In genomic region chr19:58475714-58476497, GRCh38 we compare ENCODE assay signal across 8 cellular contexts. TPM values are rescaled to one million over a fixed set of nuclear protein-coding genes. Genes with fewer than 3 reads are reported as not detected.
A peak's percentile ranks its signal among the peaks of the same experiment; 100 is the strongest.
DNase-seq lines count a peak whose midpoint lies in the region; ATAC-seq and TF ChIP-seq lines count a peak whose summit lies in the region.

Gene ZNF446, plus strand, starts transcription at chr19:58476352. Its CDS starts 867 bp downstream, at chr19:58477219.

- H3K9ac ChIP-seq in duodenal mucosa (ENCODE audit: low read depth in 1 of 2, low read length in 2 of 2), result peak within 1 kb of the TSS; percentile 76 to 80

- no peaks in the 10 kb centered on the region for H3K9me3 Mint-ChIP-seq in CD4-positive, alpha-beta memory T cell
- H3K9me3 Mint-ChIP-seq in activated CD4-positive, alpha-beta memory T cell treated with anti-CD3 and anti-CD28 coated beads, Interleukin-2, amount 10 ng/mL, durations not matched to agents 7 days and 5 days, result no peaks in the 10 kb centered on the region

- intact Hi-C loops in CD4-positive, alpha-beta memory T cell (cut with micrococcal nuclease), result loop anchor here (1.0 to 5.0 kb wide), 13 partner anchors 10 to 293 kb away; partner anchors contain the start of genes ERVK3-1, MZF1, ZBTB45 and ZNF132
- intact Hi-C loops in right lobe of liver (cut with DNase I), result no loop called here

- peak within 1 kb of the TSS; percentile 90 for H3K27ac ChIP-seq in CD4-positive, alpha-beta memory T cell (ENCODE audit: low read depth, low read length)
- H3K27ac ChIP-seq in duodenal mucosa (ENCODE audit: low read depth, low read length) (peak within 1 kb of the TSS; percentile 91), right lobe of liver (peak within 1 kb of the TSS; percentile 68 to 91 (median 81))

- no peaks in the 10 kb centered on the region for H3K9me3 ChIP-seq in CD4-positive, alpha-beta memory T cell (ENCODE audit: control insufficient read depth in 1 of 2, low read length in 2 of 2)
- no peaks in the 10 kb centered on the region for H3K9me3 ChIP-seq in duodenal mucosa (ENCODE audit: control insufficient read depth in 1 of 2, low read length in 2 of 2)
- no peaks in the 10 kb centered on the region for H3K9me3 ChIP-seq in right lobe of liver

- peaks cover 5% of the 10 kb centered on the region for H3K36me3 ChIP-seq in CD4-positive, alpha-beta memory T cell (ENCODE audit: insufficient read depth, low read length)
- H3K36me3 ChIP-seq in duodenal mucosa (ENCODE audit: control insufficient read depth in 1 of 2, insufficient read depth in 2 of 2, low read length in 2 of 2) (peaks cover 5 to 27% of the 10 kb centered on the region in 2 donors), right lobe of liver (peaks cover 0 to 4% (median 0%) of the 10 kb centered on the region in 4 donors)

- H3K27ac Mint-ChIP-seq in CD4-positive, alpha-beta memory T cell, result peak within 1 kb of the TSS; percentile 97 to 100 (median 99)
- peak within 1 kb of the TSS; percentile 99 for H3K27ac Mint-ChIP-seq in activated CD4-positive, alpha-beta memory T cell treated with anti-CD3 and anti-CD28 coated beads, Interleukin-2, amount 10 ng/mL, durations not matched to agents 7 days and 5 days

- POLR2A ChIA-PET in CD4-positive, alpha-beta memory T cell (lab: Charles Lee; ENCODE audit: partially characterized antibody), result interaction anchor here (0.6 to 2.0 kb wide), 16 partner anchors 8 to 293 kb away, joined by 3 to 11 read pairs (median 5); partner anchors contain the start of genes CHMP2A, RPS5, SLC27A5 and TRIM28
- POLR2A ChIA-PET in activated CD4-positive, alpha-beta memory T cell treated with anti-CD3 and anti-CD28 coated beads, Interleukin-2, amount 10 ng/mL, durations not matched to agents 7 days and 5 days (lab: Charles Lee), result interaction anchor here (0.8 to 1.8 kb wide), 12 partner anchors 8 to 114 kb away, joined by 3 to 8 read pairs (median 3); partner anchors contain the start of genes TRIM28, ZNF324B and ZNF497

- no peaks in the 10 kb centered on the region for H3K27me3 ChIP-seq in CD4-positive, alpha-beta memory T cell (ENCODE audit: insufficient read depth, low read length)
- H3K27me3 ChIP-seq in duodenal mucosa (ENCODE audit: control insufficient read depth in 1 of 2, insufficient read depth in 2 of 2, low read length in 2 of 2) (no peaks in the 10 kb centered on the region), right lobe of liver (no peaks in the 10 kb centered on the region)

- peaks cover 17% of the 10 kb centered on the region for H3K4me1 ChIP-seq in CD4-positive, alpha-beta memory T cell (ENCODE audit: insufficient read depth, low read length)
- H3K4me1 ChIP-seq in duodenal mucosa (ENCODE audit: control insufficient read depth in 1 of 2, insufficient read depth in 2 of 2, low read length in 2 of 2) (peaks cover 14% of the 10 kb centered on the region in 2 donors), right lobe of liver (peaks cover 0 to 24% (median 9%) of the 10 kb centered on the region in 4 donors)

- peak within 1 kb of the TSS; percentile 69 to 94 for H3K4me3 ChIP-seq in CD4-positive, alpha-beta memory T cell (ENCODE audit: low read length in 2 of 2)
- peak within 1 kb of the TSS; percentile 87 to 89 for H3K4me3 ChIP-seq in duodenal mucosa (ENCODE audit: low read depth in 1 of 2, low read length in 2 of 2)
- H3K4me3 ChIP-seq in right lobe of liver, result peak within 1 kb of the TSS; percentile 66 to 70 (median 66)

- peak in 1 of 4 donors; percentile 9 for TF ChIP-seq CTCF in right lobe of liver (IDR thresholded peaks at IDR 0.05)

- TF ChIP-seq POLR2A in right lobe of liver (IDR thresholded peaks at IDR 0.05), result peak; percentile 34

- peaks cover 4 to 21% of the 10 kb centered on the region in 2 donors for H3K36me3 Mint-ChIP-seq in CD4-positive, alpha-beta memory T cell
- peaks cover 23% of the 10 kb centered on the region for H3K36me3 Mint-ChIP-seq in activated CD4-positive, alpha-beta memory T cell treated with anti-CD3 and anti-CD28 coated beads, Interleukin-2, amount 10 ng/mL, durations not matched to agents 7 days and 5 days (ENCODE audit: low read depth)

- no peaks in the 10 kb centered on the region for H3K27me3 Mint-ChIP-seq in CD4-positive, alpha-beta memory T cell
- H3K27me3 Mint-ChIP-seq in activated CD4-positive, alpha-beta memory T cell treated with anti-CD3 and anti-CD28 coated beads, Interleukin-2, amount 10 ng/mL, durations not matched to agents 7 days and 5 days, result no peaks in the 10 kb centered on the region

- H3K4me3 Mint-ChIP-seq in CD4-positive, alpha-beta memory T cell, result peak within 1 kb of the TSS; percentile 91 to 98 (median 96)
- H3K4me3 Mint-ChIP-seq in activated CD4-positive, alpha-beta memory T cell treated with anti-CD3 and anti-CD28 coated beads, Interleukin-2, amount 10 ng/mL, durations not matched to agents 7 days and 5 days, result peak within 1 kb of the TSS; percentile 95

- DNase-seq in CD4-positive, alpha-beta memory T cell, result peak; percentile 96 to 99 (median 97)
- DNase-seq in HK-2 (ENCODE audit: unreplicated experiment) (peak; percentile 99), NCI-H82 treated with DMSO at 0.1 percent for 48 hours (lab: John Stamatoyannopoulos, UW; ENCODE audit: unreplicated experiment) (peak; percentile 94), right lobe of liver (peak; percentile 95 to 97 (median 97))
- DNase-seq in activated CD4-positive, alpha-beta memory T cell treated with anti-CD3 and anti-CD28 coated beads, Interleukin-2, amount 10 ng/mL, durations not matched to agents 7 days and 5 days, result peak; percentile 98
- peak; percentile 95 for DNase-seq in stimulated activated CD4-positive, alpha-beta T cell treated with anti-CD3 and anti-CD28 coated beads, Interleukin-4, amount 100 ng/mL, for 24 hours

- peak; percentile 77 for ATAC-seq in GM19455 (IDR thresholded peaks at IDR 0.05; ENCODE audit: unreplicated experiment)
- peak; percentile 79 to 89 (median 86) for ATAC-seq in right lobe of liver

- peaks cover 9 to 33% (median 19%) of the 10 kb centered on the region in 4 donors for H3K4me1 Mint-ChIP-seq in CD4-positive, alpha-beta memory T cell
- H3K4me1 Mint-ChIP-seq in activated CD4-positive, alpha-beta memory T cell treated with anti-CD3 and anti-CD28 coated beads, Interleukin-2, amount 10 ng/mL, durations not matched to agents 7 days and 5 days, result peaks cover 32% of the 10 kb centered on the region

- WGBS in right lobe of liver (ENCODE audit: insufficient coverage, low coverage, low lambda C conversion rate, missing lambda C conversion rate), result 0% methylated on average over 19 of the region's 64 CpGs

- CTCF ChIA-PET in CD4-positive, alpha-beta memory T cell (lab: Charles Lee; ENCODE audit: partially characterized antibody), result interaction anchor here (1.0 to 1.8 kb wide), 2 partner anchors 44 to 105 kb away, joined by 3 to 6 read pairs; no protein-coding TSS in a partner anchor
- CTCF ChIA-PET in activated CD4-positive, alpha-beta memory T cell treated with anti-CD3 and anti-CD28 coated beads, Interleukin-2, amount 10 ng/mL, durations not matched to agents 7 days and 5 days (lab: Charles Lee), result interaction anchor here (1.0 to 2.1 kb wide), 3 partner anchors 14 to 44 kb away, joined by 3 to 7 read pairs (median 3); partner anchors contain the start of gene ZBTB45

RNA-seq across cellular contexts. Expression of gene ZNF446, which starts in this region (rescaled TPM):
- 10 to 100 TPM; 16.4 to 19.5 TPM for total RNA-seq in CD4-positive, alpha-beta memory T cell
- polyA plus RNA-seq in CD4-positive, alpha-beta memory T cell, result 1 to 10 TPM; 1.4 to 5.5 TPM
- total RNA-seq in activated CD4-positive, alpha-beta memory T cell treated with anti-CD3 and anti-CD28 coated beads, Interleukin-2, amount 10 ng/mL, durations not matched to agents 7 days and 5 days, result 1 to 10 TPM; 8.4 to 8.7 TPM
- 1 to 10 TPM; 1.4 to 5.4 (median 4.1) TPM for total RNA-seq in right lobe of liver

Comparison
In these comparisons a context has a peak if more than half of its experiments do, and no peak if none do; other contexts are left out.
1. Peak in every context shown above with its lines: DNase-seq, ATAC-seq, H3K4me3 ChIP-seq and H3K27ac ChIP-seq.